ENCODE assay signal across 9 cellular contexts in genomic region chr2:68362069-68362468, GRCh38. TPM values are rescaled to one million over a fixed set of nuclear protein-coding genes. Genes with fewer than 3 reads are reported as not detected.
DNase-seq lines count a peak whose midpoint lies in the region; ATAC-seq and TF ChIP-seq lines count a peak whose summit lies in the region.
"Had no signal": no experiment of that assay in that cellular context is flagged by ENCODE, and none has a peak within 500 bp of the region (broad histone marks: within the 10 kb centered on the region; RNA-seq: fewer than 3 reads in every experiment).

No MANE protein-coding gene starts in this region.

- H3K36me3 ChIP-seq in RWPE2 (ENCODE audit: low read depth) (no peaks in the 10 kb centered on the region), osteoblast (ENCODE audit: insufficient read depth, low read length) (no peaks in the 10 kb centered on the region), tibial nerve (no peaks in the 10 kb centered on the region)

- no peaks in the 10 kb centered on the region for H4K20me1 ChIP-seq in osteoblast (ENCODE audit: insufficient read depth, low read length)

- 33 to 41% methylated on average over 12 of the region's 12 CpGs for WGBS in tibial nerve, 2 donors

- ATAC-seq in GM21526 (IDR thresholded peaks at IDR 0.05; ENCODE audit: low FRiP score, unreplicated experiment): peak; percentile 45
- peak; percentile 62 for ATAC-seq in RWPE2 (ENCODE audit: low read depth)

- H3K4me1 ChIP-seq in RWPE2 (ENCODE audit: insufficient read depth, poor library complexity, severe bottlenecking) (no peaks in the 10 kb centered on the region), osteoblast (ENCODE audit: insufficient read depth, low read length) (no peaks in the 10 kb centered on the region), tibial nerve (peaks cover 0 to 5% (median 0%) of the 10 kb centered on the region in 4 donors)

- H3K9me3 ChIP-seq in RWPE2 (ENCODE audit: severe bottlenecking) (no peaks in the 10 kb centered on the region), osteoblast (ENCODE audit: low read depth, low read length) (no peaks in the 10 kb centered on the region), tibial nerve (no peaks in the 10 kb centered on the region)

- H3K27ac ChIP-seq in RWPE2 (ENCODE audit: poor library complexity, severe bottlenecking) (no peak overlapping the region), osteoblast (ENCODE audit: low read depth, low read length) (no peak overlapping the region), tibial nerve (peak overlapping the region in 1 of 4 donors; percentile 14)
- H3K27ac ChIP-seq: epithelial cell of prostate had no signal

- H3K4me2 ChIP-seq in osteoblast (ENCODE audit: insufficient read depth, low read length): peak overlapping the region; percentile 69

- TF ChIP-seq EP300 in tibial nerve (IDR thresholded peaks at IDR 0.05): peak in 1 of 2 donors; percentile 18

- TF ChIP-seq POLR2A in tibial nerve (IDR thresholded peaks at IDR 0.05): no peak

- H3K27me3 ChIP-seq in RWPE2 (ENCODE audit: insufficient read depth, poor library complexity, severe bottlenecking): no peaks in the 10 kb centered on the region
- H3K27me3 ChIP-seq in osteoblast (ENCODE audit: insufficient read depth, low read length): no peaks in the 10 kb centered on the region
- H3K27me3 ChIP-seq in tibial nerve: no peaks in the 10 kb centered on the region

- no peak overlapping the region for H3K4me3 ChIP-seq in RWPE2 (ENCODE audit: severe bottlenecking)
- H3K4me3 ChIP-seq in osteoblast (ENCODE audit: insufficient read depth, low read length): peak overlapping the region; percentile 49
- H3K4me3 ChIP-seq in tibial nerve: peak overlapping the region in 1 of 4 donors; percentile 26

- no peaks in the 10 kb centered on the region for H3K79me2 ChIP-seq in osteoblast (ENCODE audit: insufficient read depth, low read length)

- DNase-seq in D341Med (ENCODE audit: low spot score) (peak; percentile 76), KG1 (lab: John Stamatoyannopoulos, UW) (peak; percentile 76), RWPE2 (ENCODE audit: low spot score) (no peak), activated T-helper 1 cell treated with Interleukin-2 at 50 U/mL for 16 hours (ENCODE audit: low read depth) (peak; percentile 58), foreskin melanocyte (peak; percentile 45), osteoblast (ENCODE audit: insufficient read length, low spot score, missing footprints) (peak; percentile 75), tibial nerve (ENCODE audit: low spot score in 2 of 2) (peak; percentile 62 to 71)

- TF ChIP-seq CTCF in RWPE2 (IDR thresholded peaks at IDR 0.05; ENCODE audit: poor library complexity, severe bottlenecking) (peak; percentile 84), osteoblast (IDR thresholded peaks at IDR 0.05; ENCODE audit: extremely low read depth, low read depth, low read length) (peak; percentile 83), tibial nerve (IDR thresholded peaks at IDR 0.05) (peak; percentile 16 to 71 (median 56))

- H2AFZ ChIP-seq in osteoblast (ENCODE audit: low read length): peak overlapping the region; percentile 33

RNA-seq across cellular contexts. Expression of gene PLEK, which starts 3.0 kb away (rescaled TPM):
- 0.36 TPM in 1 of 2 replicates, not detected in the other for total RNA-seq in osteoblast
- total RNA-seq in tibial nerve: 1 to 10 TPM; 7.8 to 9.8 (median 9.1) TPM

RNA-seq across cellular contexts. Expression of gene CNRIP1, which starts 42.3 kb away (rescaled TPM):
- total RNA-seq in osteoblast (43.4 and 46.3 TPM in 2 replicates), tibial nerve (10 to 100 TPM; 38.2 to 45.9 (median 42.3) TPM)
